In genomic region chr1:193308438-193308837, GRCh38 we compare ENCODE assay signal across 25 cellular contexts.
DNase-seq lines count a peak whose midpoint lies in the region; ATAC-seq, FAIRE-seq and TF ChIP-seq lines count a peak whose summit lies in the region.
"Had no signal": no experiment of that assay in that cellular context is flagged by ENCODE, and none has a peak within 500 bp of the region (broad histone marks: within the 10 kb centered on the region; RNA-seq: fewer than 3 reads in every experiment).

No MANE protein-coding gene starts in this region.

- no peaks in the 10 kb centered on the region for H3K36me3 Mint-ChIP-seq in stimulated activated effector memory CD8-positive, alpha-beta T cell treated with anti-CD3 and anti-CD28 coated beads, Interleukin-12 subunit alpha, Interleukin-12 subunit beta, amount 100 ng/mL, for 72 hours
- no peaks in the 10 kb centered on the region for H3K36me3 Mint-ChIP-seq in chondrocyte (ENCODE audit: low read depth)
- H3K36me3 Mint-ChIP-seq: activated naive CD8-positive, alpha-beta T cell had no signal

- H3K4me1 Mint-ChIP-seq in stimulated activated effector memory CD8-positive, alpha-beta T cell treated with anti-CD3 and anti-CD28 coated beads, Interleukin-12 subunit alpha, Interleukin-12 subunit beta, amount 100 ng/mL, for 72 hours: peaks cover 23% of the 10 kb centered on the region
- H3K4me1 Mint-ChIP-seq in chondrocyte (ENCODE audit: low read depth): peaks cover 4% of the 10 kb centered on the region
- H3K4me1 Mint-ChIP-seq: B cell had no signal

- no peaks in the 10 kb centered on the region for H3K4me1 ChIP-seq in K562 (replicated peaks in 1 of 2; ENCODE audit: control insufficient read depth in 2 of 2, insufficient read depth in 2 of 2, low read length in 2 of 2)
- H3K4me1 ChIP-seq: A549, gastrocnemius medialis, prostate gland, suprapubic skin had no signal

- no peaks in the 10 kb centered on the region for H4K20me1 ChIP-seq in K562 (replicated peaks; ENCODE audit: control insufficient read depth, insufficient read depth, low read length)

- H3K27ac ChIP-seq in K562 (ENCODE audit: extremely low read depth, low read depth, low read length): no peak overlapping the region
- H3K27ac ChIP-seq: A549, gastrocnemius medialis, suprapubic skin had no signal

- WGBS in K562 (ENCODE audit: insufficient coverage, low coverage, missing lambda C conversion rate): 0% methylated on average over 1 of the region's 1 CpG

- no peak for TF ChIP-seq RAD21 in K562 (CRISPR knock-in tag; conservative IDR thresholded peaks at IDR 0.05 in 1 of 2, IDR thresholded peaks at IDR 0.05 in 1 of 2)

- no peaks in the 10 kb centered on the region for H3K36me3 ChIP-seq in K562 (ENCODE audit: control insufficient read depth, insufficient read depth, low read length)
- H3K36me3 ChIP-seq: gastrocnemius medialis, prostate gland, suprapubic skin had no signal

- ATAC-seq in K562 (peak; percentile 54; the same call in 2 of the 3 replicates), Right ventricle myocardium superior (ENCODE audit: poor library complexity) (no peak), HG02571 (IDR thresholded peaks at IDR 0.05; ENCODE audit: unreplicated experiment) (no peak)
- ATAC-seq in stimulated activated effector memory CD8-positive, alpha-beta T cell treated with anti-CD3 and anti-CD28 coated beads, Interleukin-12 subunit alpha, Interleukin-12 subunit beta, amount 100 ng/mL, for 72 hours: peak; percentile 72
- ATAC-seq: A549, gastrocnemius medialis had no signal

- no peak for FAIRE-seq in K562 (lab: Jason Lieb, UNC)
- FAIRE-seq: A549, H1, keratinocyte, urothelium cell line had no signal

- DNase-seq in NCI-H510A treated with DMSO at 0.1 percent for 48 hours (lab: John Stamatoyannopoulos, UW) (peak; percentile 59), NCI-H510A (lab: John Stamatoyannopoulos, UW) (no peak), NCI-H82 (lab: John Stamatoyannopoulos, UW) (peak; percentile 47), K562 (ENCODE audit: extremely low read depth in 1 of 4, low spot score in 3 of 4) (no peak), chondrocyte (ENCODE audit: low spot score) (no peak), Right ventricle myocardium superior (no peak)
- DNase-seq in stimulated activated effector memory CD8-positive, alpha-beta T cell treated with anti-CD3 and anti-CD28 coated beads, Interleukin-12 subunit alpha, Interleukin-12 subunit beta, amount 100 ng/mL, for 72 hours (ENCODE audit: low spot score in 2 of 2): no peak
- DNase-seq: activated CD4-positive, alpha-beta T cell treated with anti-CD3 and anti-CD28 coated beads, Interleukin-2, amount 10 ng/mL, durations not matched to agents 7 days and 5 days; effector CD4-positive, alpha-beta T cell; gastrocnemius medialis; Kasumi-1; NCI-H2081 treated with DMSO at 0.1 percent for 48 hours; NCI-H774; SIG-M5 had no signal

- H3K9ac ChIP-seq in K562 (ENCODE audit: insufficient read depth in 1 of 2, low read depth in 2 of 2, low read length in 2 of 2): no peak overlapping the region

- no peak for TF ChIP-seq EP300 in K562 (IDR thresholded peaks at IDR 0.05; ENCODE audit: low read length)

- POLR2A ChIA-PET in K562 (lab: Yijun Ruan, JAX): no interaction called here

- H3K4me2 ChIP-seq in K562 (ENCODE audit: insufficient read depth, low read length): no peak overlapping the region
- H3K4me2 ChIP-seq: A549 had no signal

- no peak overlapping the region for H3K27ac Mint-ChIP-seq in stimulated activated effector memory CD8-positive, alpha-beta T cell treated with anti-CD3 and anti-CD28 coated beads, Interleukin-12 subunit alpha, Interleukin-12 subunit beta, amount 100 ng/mL, for 72 hours
- H3K27ac Mint-ChIP-seq in chondrocyte (ENCODE audit: unreplicated experiment): no peak overlapping the region
- H3K27ac Mint-ChIP-seq: activated CD4-positive, alpha-beta T cell treated with anti-CD3 and anti-CD28 coated beads, Interleukin-2, amount 10 ng/mL, durations not matched to agents 7 days and 5 days; activated naive CD8-positive, alpha-beta T cell; activated T-helper 2 cell treated with anti-CD3 and anti-CD28 coated beads, Interferon-gamma antibody, Interleukin-2, Interleukin-4, amounts not matched to agents 10 μg/mL and 5 μg/mL and 100 μg/mL, durations not matched to agents 14 hours and 24 hours and 36 hours; B cell had no signal

- in situ Hi-C loops in K562 (cut with MboI): no loop called here

- CTCF ChIA-PET in K562 (lab: Yijun Ruan, JAX; ENCODE audit: low intra/inter-chr PET ratio): no interaction called here

- H3K4me3 Mint-ChIP-seq in stimulated activated effector memory CD8-positive, alpha-beta T cell treated with anti-CD3 and anti-CD28 coated beads, Interleukin-12 subunit alpha, Interleukin-12 subunit beta, amount 100 ng/mL, for 72 hours: no peak overlapping the region
- H3K4me3 Mint-ChIP-seq in chondrocyte (ENCODE audit: unreplicated experiment): no peak overlapping the region
- H3K4me3 Mint-ChIP-seq: activated CD4-positive, alpha-beta T cell treated with anti-CD3 and anti-CD28 coated beads, Interleukin-2, amount 10 ng/mL, durations not matched to agents 7 days and 5 days; activated naive CD8-positive, alpha-beta T cell; B cell had no signal

- H3K4me3 ChIP-seq in K562: no peak overlapping the region
- H3K4me3 ChIP-seq: A549, gastrocnemius medialis, lung, prostate gland, suprapubic skin had no signal

- no TSS peak for BruUV-seq in K562 (replicated peaks; lab: Mats Ljungman, UMichigan)

- H3K9me3 Mint-ChIP-seq in stimulated activated effector memory CD8-positive, alpha-beta T cell treated with anti-CD3 and anti-CD28 coated beads, Interleukin-12 subunit alpha, Interleukin-12 subunit beta, amount 100 ng/mL, for 72 hours: no peaks in the 10 kb centered on the region
- no peaks in the 10 kb centered on the region for H3K9me3 Mint-ChIP-seq in chondrocyte (ENCODE audit: low read depth)
- H3K9me3 Mint-ChIP-seq: activated CD4-positive, alpha-beta T cell treated with anti-CD3 and anti-CD28 coated beads, Interleukin-2, amount 10 ng/mL, durations not matched to agents 7 days and 5 days; activated T-helper 2 cell treated with anti-CD3 and anti-CD28 coated beads, Interferon-gamma antibody, Interleukin-2, Interleukin-4, amounts not matched to agents 10 μg/mL and 5 μg/mL and 100 μg/mL, durations not matched to agents 14 hours and 24 hours and 36 hours had no signal

- no peak overlapping the region for H2AFZ ChIP-seq in K562 (ENCODE audit: low read depth, low read length)

- TF ChIP-seq CTCF in K562 (IDR thresholded peaks at IDR 0.05 in 2 of 3, conservative IDR thresholded peaks at IDR 0.05 in 1 of 3; ENCODE audit: insufficient read depth in 2 of 3, low read depth in 1 of 3, low read length in 3 of 3) (no peak), chondrocyte (IDR thresholded peaks at IDR 0.05) (no peak)

- no peaks in the 10 kb centered on the region for H3K9me1 ChIP-seq in K562 (ENCODE audit: control insufficient read depth, insufficient read depth, low read length)

- H3K27me3 Mint-ChIP-seq in chondrocyte (ENCODE audit: low read depth): no peaks in the 10 kb centered on the region
- H3K27me3 Mint-ChIP-seq: activated CD4-positive, alpha-beta T cell treated with anti-CD3 and anti-CD28 coated beads, Interleukin-2, amount 10 ng/mL, durations not matched to agents 7 days and 5 days; activated naive CD8-positive, alpha-beta T cell had no signal

- no peaks in the 10 kb centered on the region for H3K9me3 ChIP-seq in K562 (replicated peaks; ENCODE audit: control insufficient read depth, insufficient read depth, low read depth, low read length)
- H3K9me3 ChIP-seq: A549, gastrocnemius medialis, prostate gland, suprapubic skin had no signal

- intact Hi-C loops in K562 (cut with micrococcal nuclease) (no loop called here), Right ventricle myocardium superior (cut with DNase I) (no loop called here)

- no peak for TF ChIP-seq POLR2A in K562 (conservative IDR thresholded peaks at IDR 0.05)

- no peaks in the 10 kb centered on the region for H3K79me2 ChIP-seq in K562 (ENCODE audit: control insufficient read depth, insufficient read depth, low read length)

- 0 out of 5 replicates have a peak, but pooled peaks cover 0 to 5% of the 10 kb centered on the region in 2 experiments for H3K27me3 ChIP-seq in K562 (ENCODE audit: control insufficient read depth in 2 of 2, insufficient read depth in 2 of 2, low read length in 2 of 2)
- H3K27me3 ChIP-seq: gastrocnemius medialis, suprapubic skin had no signal

TF ChIP-seq in K562, 482 proteins besides CTCF, POLR2A, EP300 and RAD21 (continues in another document):
- TF ChIP-seq CBX5 (IDR thresholded peaks at IDR 0.05; ENCODE audit: borderline replicate concordance, low read depth) (no peak), ZBTB1 (CRISPR knock-in tag; IDR thresholded peaks at IDR 0.05; ENCODE audit: borderline replicate concordance, low read depth) (no peak), CEBPG (CRISPR knock-in tag; IDR thresholded peaks at IDR 0.05) (no peak), CEBPG (tag; conservative IDR thresholded peaks at IDR 0.05 in 1 of 2, IDR thresholded peaks at IDR 0.05 in 1 of 2) (peak in 1 of 2 experiments; percentile 74; a peak in 2 of 4 replicates), ARHGAP35 (IDR thresholded peaks at IDR 0.05; ENCODE audit: partially characterized antibody) (no peak), FOXP1 (CRISPR knock-in tag; IDR thresholded peaks at IDR 0.05) (no peak), TAF9B (IDR thresholded peaks at IDR 0.05; ENCODE audit: partially characterized antibody) (no peak), HSF4 (CRISPR knock-in tag; IDR thresholded peaks at IDR 0.05; ENCODE audit: borderline replicate concordance) (no peak), ZNF133 (CRISPR knock-in tag; IDR thresholded peaks at IDR 0.05) (no peak), ZEB2 (IDR thresholded peaks at IDR 0.05) (0 out of 2 replicates have a peak, but pooled peaks have one; percentile 29), ELF2 (CRISPR knock-in tag; IDR thresholded peaks at IDR 0.05) (no peak), PRMT5 (CRISPR knock-in tag; IDR thresholded peaks at IDR 0.05) (no peak), FOXO4 (CRISPR knock-in tag; IDR thresholded peaks at IDR 0.05) (no peak)

Comparison
In these comparisons a context has a peak if more than half of its experiments do, and no peak if none do; other contexts are left out.
1. DNase-seq: peak in NCI-H510A treated with DMSO at 0.1 percent for 48 hours (single experiment) and NCI-H82 (single experiment); none in NCI-H510A (single experiment), K562 (0 of 4), stimulated activated effector memory CD8-positive, alpha-beta T cell treated with anti-CD3 and anti-CD28 coated beads, Interleukin-12 subunit alpha, Interleukin-12 subunit beta, amount 100 ng/mL, for 72 hours (0 of 2), chondrocyte (single experiment) and Right ventricle myocardium superior (single experiment).
2. ATAC-seq: peak in K562 (single experiment) and stimulated activated effector memory CD8-positive, alpha-beta T cell treated with anti-CD3 and anti-CD28 coated beads, Interleukin-12 subunit alpha, Interleukin-12 subunit beta, amount 100 ng/mL, for 72 hours (single experiment); none in Right ventricle myocardium superior (single experiment) and HG02571 (single experiment).